ENCODE assay signal across 25 cellular contexts in the genomic region with DNA sequence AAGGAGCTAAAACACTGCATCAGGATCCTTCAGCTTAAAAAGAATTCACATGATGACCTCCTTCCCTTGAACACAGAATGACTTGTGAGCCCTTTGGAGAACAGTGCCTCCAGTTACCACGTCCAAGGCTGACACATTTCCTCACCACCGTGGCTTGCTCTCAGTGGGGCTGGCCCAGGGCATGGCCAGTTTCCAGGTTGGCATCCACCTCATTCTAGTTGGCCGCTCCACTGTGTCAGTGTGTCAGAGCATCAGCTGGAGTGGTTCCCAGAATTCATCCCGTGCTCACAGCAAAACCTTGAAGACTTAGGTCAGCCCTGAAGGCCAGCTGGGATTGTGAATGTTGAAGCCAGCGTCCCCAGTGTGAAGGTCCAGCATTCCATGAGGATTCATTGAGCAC.
DNase-seq lines count a peak whose midpoint lies in the region; ATAC-seq and TF ChIP-seq lines count a peak whose summit lies in the region.
"Had no signal": no experiment of that assay in that cellular context is flagged by ENCODE, and none has a peak within 500 bp of the region (broad histone marks: within the 10 kb centered on the region; RNA-seq: fewer than 3 reads in every experiment).

No MANE protein-coding gene starts in this region.

- H4K20me1 ChIP-seq in SK-N-SH (ENCODE audit: insufficient read depth) = no peaks in the 10 kb centered on the region

- TF ChIP-seq RAD21 in SK-N-SH (IDR thresholded peaks at IDR 0.05; ENCODE audit: low read length) = no peak

- H2AFZ ChIP-seq in SK-N-SH (ENCODE audit: low read depth) = no peak overlapping the region
- H2AFZ ChIP-seq: hepatocyte had no signal

- in situ Hi-C loops in G401 (cut with HindIII; ENCODE audit: low sequenced_read_pairs) = no loop called here

- CTCF ChIA-PET in SK-N-SH (lab: Yijun Ruan, JAX) = no interaction called here

- 0% methylated on average over 3 of the region's 5 CpGs for WGBS in SK-N-SH (ENCODE audit: low lambda C conversion rate)

- peak; percentile 41 for ATAC-seq in omental fat pad (ENCODE audit: low FRiP score)
- ATAC-seq: GM12878; naive thymus-derived CD8-positive, alpha-beta T cell; pancreas; T-helper 17 cell; WTC11 had no signal

- H3K27ac ChIP-seq in SK-N-SH (ENCODE audit: low read depth in 2 of 2, low read length in 1 of 2) = no peak overlapping the region
- H3K27ac ChIP-seq in caudate nucleus (ENCODE audit: low read depth, low read length) = no peak overlapping the region
- H3K27ac ChIP-seq: hepatocyte, pancreas, skin epidermis, transverse colon had no signal

- POLR2A ChIA-PET in SK-N-SH (lab: Yijun Ruan, JAX) = no interaction called here

- no peaks in the 10 kb centered on the region for H3K9me3 ChIP-seq in SK-N-SH
- H3K9me3 ChIP-seq: BE2C, pancreas, transverse colon had no signal

- DNase-seq in G401 (ENCODE audit: low spot score) (peak; percentile 19), NCI-H446 treated with DMSO at 0.1 percent for 48 hours (lab: John Stamatoyannopoulos, UW) (peak; percentile 66), fibroblast of gingiva (ENCODE audit: low read depth) (peak; percentile 32), omental fat pad (ENCODE audit: low spot score) (no peak), SK-N-SH (no peak), MV-4-11 (lab: John Stamatoyannopoulos, UW) (no peak), OCI-M2 (lab: John Stamatoyannopoulos, UW; ENCODE audit: unreplicated experiment) (no peak), caudate nucleus (lab: John Stamatoyannopoulos, UW) (no peak)
- DNase-seq: activated CD4-positive, alpha-beta memory T cell treated with anti-CD3 and anti-CD28 coated beads, Interleukin-2, amount 10 ng/mL, durations not matched to agents 7 days and 5 days; activated naive CD4-positive, alpha-beta T cell treated with anti-CD3 and anti-CD28 coated beads, Interleukin-2, amount 10 ng/mL, durations not matched to agents 7 days and 5 days; activated T-cell treated with anti-CD3 and anti-CD28 coated beads, Interleukin-2, amount 50 U/mL, for 24 hours; aorta; BE2C; KG1; mesenchymal stem cell; naive thymus-derived CD8-positive, alpha-beta T cell; NCI-H1417 treated with DMSO at 0.1 percent for 48 hours; NCI-H526 treated with DMSO at 0.1 percent for 48 hours; pancreas; T-helper 17 cell; transverse colon had no signal

- no peak overlapping the region for H3K4me3 ChIP-seq in SK-N-SH (ENCODE audit: low read depth in 2 of 2, low read length in 1 of 2)
- H3K4me3 ChIP-seq: GM12878, hepatocyte, pancreas, skin epidermis, transverse colon had no signal

- no peaks in the 10 kb centered on the region for H3K79me2 ChIP-seq in SK-N-SH (ENCODE audit: insufficient read depth)
- H3K79me2 ChIP-seq: hepatocyte had no signal

- no peaks in the 10 kb centered on the region; the same call in 1 of the 2 replicates for H3K27me3 ChIP-seq in SK-N-SH (ENCODE audit: insufficient read depth)
- H3K27me3 ChIP-seq: BE2C, hepatocyte, pancreas, transverse colon had no signal

- TF ChIP-seq EP300 in SK-N-SH (IDR thresholded peaks at IDR 0.05; ENCODE audit: borderline replicate concordance in 1 of 2, low read depth in 1 of 2, low read length in 1 of 2) = no peak

- no peak overlapping the region for H3K4me2 ChIP-seq in SK-N-SH
- H3K4me2 ChIP-seq: hepatocyte had no signal

- no peak overlapping the region for H3K9ac ChIP-seq in SK-N-SH

- H3K4me1 ChIP-seq in SK-N-SH (ENCODE audit: control insufficient read depth in 1 of 2, insufficient read depth in 2 of 2, low read depth in 1 of 2, low read length in 1 of 2) = no peaks in the 10 kb centered on the region
- H3K4me1 ChIP-seq: BE2C, pancreas, transverse colon had no signal

- no peaks in the 10 kb centered on the region for H3K36me3 ChIP-seq in SK-N-SH (replicated peaks in 1 of 2; ENCODE audit: control insufficient read depth in 1 of 2, insufficient read depth in 2 of 2, low read length in 1 of 2)
- H3K36me3 ChIP-seq: BE2C, pancreas, transverse colon had no signal

- TF ChIP-seq CTCF in omental fat pad (IDR thresholded peaks at IDR 0.05) (no peak), SK-N-SH (IDR thresholded peaks at IDR 0.05) (no peak)

- H3F3A ChIP-seq in SK-N-SH (replicated peaks; ENCODE audit: insufficient read depth) = no peaks in the 10 kb centered on the region

- H3K9me2 ChIP-seq in SK-N-SH = no peaks in the 10 kb centered on the region

TF ChIP-seq in SK-N-SH, 30 proteins besides CTCF, POLR2A, EP300 and RAD21:
- TF ChIP-seq FOXJ3 (CRISPR knock-in tag; IDR thresholded peaks at IDR 0.05) (no peak), MEF2A (IDR thresholded peaks at IDR 0.05; ENCODE audit: borderline replicate concordance, low read depth) (no peak), FOSL2 (IDR thresholded peaks at IDR 0.05; ENCODE audit: borderline replicate concordance, low read depth) (no peak), GABPA (IDR thresholded peaks at IDR 0.05; ENCODE audit: low read depth) (no peak), RXRA (IDR thresholded peaks at IDR 0.05; ENCODE audit: borderline replicate concordance, low read depth) (no peak), CHD2 (IDR thresholded peaks at IDR 0.05; ENCODE audit: low read length, partially characterized antibody) (no peak)
- TF ChIP-seq, protein P1, sequence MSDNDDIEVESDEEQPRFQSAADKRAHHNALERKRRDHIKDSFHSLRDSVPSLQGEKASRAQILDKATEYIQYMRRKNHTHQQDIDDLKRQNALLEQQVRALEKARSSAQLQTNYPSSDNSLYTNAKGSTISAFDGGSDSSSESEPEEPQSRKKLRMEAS (IDR thresholded peaks at IDR 0.05; ENCODE audit: low read depth) = no peak

Comparison
In these comparisons a context has a peak if more than half of its experiments do, and no peak if none do; other contexts are left out.
1. DNase-seq: peak in G401 (single experiment), NCI-H446 treated with DMSO at 0.1 percent for 48 hours (single experiment) and fibroblast of gingiva (single experiment); none in omental fat pad (single experiment), SK-N-SH (single experiment), MV-4-11 (single experiment), OCI-M2 (single experiment) and caudate nucleus (0 of 61).